In the genomic region with DNA sequence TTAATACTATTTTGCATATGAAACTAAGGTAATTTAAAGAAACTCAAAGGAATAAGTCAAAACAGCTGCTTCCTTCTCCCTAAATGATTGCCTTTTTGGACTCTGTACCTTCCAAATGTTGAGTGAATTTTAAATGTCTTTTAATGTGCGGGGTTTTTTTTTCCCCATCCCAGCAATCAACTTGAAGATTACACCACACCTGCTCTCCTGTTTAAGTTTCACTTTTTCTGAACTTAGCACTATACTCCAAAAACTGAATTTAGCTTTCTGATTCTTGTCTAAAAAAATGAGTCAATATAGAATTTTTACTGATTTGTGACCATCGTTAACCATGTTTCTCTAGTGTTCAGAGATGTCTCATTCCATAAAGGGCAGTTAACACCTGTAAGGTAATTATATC, we compare ENCODE assay signal across 1 cellular context.
TF ChIP-seq lines count a peak whose summit lies in the region.

No MANE protein-coding gene starts in this region.

TF ChIP-seq in GM23338, 12 proteins besides CTCF, POLR2A, EP300 and RAD21 (continued from another document):
- TF ChIP-seq, protein P1, sequence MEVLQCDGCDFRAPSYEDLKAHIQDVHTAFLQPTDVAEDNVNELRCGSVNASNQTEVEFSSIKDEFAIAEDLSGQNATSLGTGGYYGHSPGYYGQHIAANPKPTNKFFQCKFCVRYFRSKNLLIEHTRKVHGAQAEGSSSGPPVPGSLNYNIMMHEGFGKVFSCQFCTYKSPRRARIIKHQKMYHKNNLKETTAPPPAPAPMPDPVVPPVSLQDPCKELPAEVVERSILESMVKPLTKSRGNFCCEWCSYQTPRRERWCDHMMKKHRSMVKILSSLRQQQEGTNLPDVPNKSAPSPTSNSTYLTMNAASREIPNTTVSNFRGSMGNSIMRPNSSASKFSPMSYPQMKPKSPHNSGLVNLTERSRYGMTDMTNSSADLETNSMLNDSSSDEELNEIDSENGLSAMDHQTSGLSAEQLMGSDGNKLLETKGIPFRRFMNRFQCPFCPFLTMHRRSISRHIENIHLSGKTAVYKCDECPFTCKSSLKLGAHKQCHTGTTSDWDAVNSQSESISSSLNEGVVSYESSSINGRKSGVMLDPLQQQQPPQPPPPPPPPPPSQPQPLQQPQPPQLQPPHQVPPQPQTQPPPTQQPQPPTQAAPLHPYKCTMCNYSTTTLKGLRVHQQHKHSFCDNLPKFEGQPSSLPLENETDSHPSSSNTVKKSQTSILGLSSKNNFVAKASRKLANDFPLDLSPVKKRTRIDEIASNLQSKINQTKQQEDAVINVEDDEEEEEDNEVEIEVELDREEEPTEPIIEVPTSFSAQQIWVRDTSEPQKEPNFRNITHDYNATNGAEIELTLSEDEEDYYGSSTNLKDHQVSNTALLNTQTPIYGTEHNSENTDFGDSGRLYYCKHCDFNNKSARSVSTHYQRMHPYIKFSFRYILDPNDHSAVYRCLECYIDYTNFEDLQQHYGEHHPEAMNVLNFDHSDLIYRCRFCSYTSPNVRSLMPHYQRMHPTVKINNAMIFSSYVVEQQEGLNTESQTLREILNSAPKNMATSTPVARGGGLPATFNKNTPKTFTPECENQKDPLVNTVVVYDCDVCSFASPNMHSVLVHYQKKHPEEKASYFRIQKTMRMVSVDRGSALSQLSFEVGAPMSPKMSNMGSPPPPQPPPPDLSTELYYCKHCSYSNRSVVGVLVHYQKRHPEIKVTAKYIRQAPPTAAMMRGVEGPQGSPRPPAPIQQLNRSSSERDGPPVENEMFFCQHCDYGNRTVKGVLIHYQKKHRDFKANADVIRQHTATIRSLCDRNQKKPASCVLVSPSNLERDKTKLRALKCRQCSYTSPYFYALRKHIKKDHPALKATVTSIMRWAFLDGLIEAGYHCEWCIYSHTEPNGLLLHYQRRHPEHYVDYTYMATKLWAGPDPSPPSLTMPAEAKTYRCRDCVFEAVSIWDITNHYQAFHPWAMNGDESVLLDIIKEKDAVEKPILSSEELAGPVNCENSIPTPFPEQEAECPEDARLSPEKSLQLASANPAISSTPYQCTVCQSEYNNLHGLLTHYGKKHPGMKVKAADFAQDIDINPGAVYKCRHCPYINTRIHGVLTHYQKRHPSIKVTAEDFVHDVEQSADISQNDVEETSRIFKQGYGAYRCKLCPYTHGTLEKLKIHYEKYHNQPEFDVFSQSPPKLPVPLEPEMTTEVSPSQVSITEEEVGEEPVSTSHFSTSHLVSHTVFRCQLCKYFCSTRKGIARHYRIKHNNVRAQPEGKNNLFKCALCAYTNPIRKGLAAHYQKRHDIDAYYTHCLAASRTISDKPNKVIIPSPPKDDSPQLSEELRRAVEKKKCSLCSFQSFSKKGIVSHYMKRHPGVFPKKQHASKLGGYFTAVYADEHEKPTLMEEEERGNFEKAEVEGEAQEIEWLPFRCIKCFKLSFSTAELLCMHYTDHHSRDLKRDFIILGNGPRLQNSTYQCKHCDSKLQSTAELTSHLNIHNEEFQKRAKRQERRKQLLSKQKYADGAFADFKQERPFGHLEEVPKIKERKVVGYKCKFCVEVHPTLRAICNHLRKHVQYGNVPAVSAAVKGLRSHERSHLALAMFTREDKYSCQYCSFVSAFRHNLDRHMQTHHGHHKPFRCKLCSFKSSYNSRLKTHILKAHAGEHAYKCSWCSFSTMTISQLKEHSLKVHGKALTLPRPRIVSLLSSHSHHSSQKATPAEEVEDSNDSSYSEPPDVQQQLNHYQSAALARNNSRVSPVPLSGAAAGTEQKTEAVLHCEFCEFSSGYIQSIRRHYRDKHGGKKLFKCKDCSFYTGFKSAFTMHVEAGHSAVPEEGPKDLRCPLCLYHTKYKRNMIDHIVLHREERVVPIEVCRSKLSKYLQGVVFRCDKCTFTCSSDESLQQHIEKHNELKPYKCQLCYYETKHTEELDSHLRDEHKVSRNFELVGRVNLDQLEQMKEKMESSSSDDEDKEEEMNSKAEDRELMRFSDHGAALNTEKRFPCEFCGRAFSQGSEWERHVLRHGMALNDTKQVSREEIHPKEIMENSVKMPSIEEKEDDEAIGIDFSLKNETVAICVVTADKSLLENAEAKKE (CRISPR knock-in tag; IDR thresholded peaks at IDR 0.05): no peak
- TF ChIP-seq, protein P2, sequence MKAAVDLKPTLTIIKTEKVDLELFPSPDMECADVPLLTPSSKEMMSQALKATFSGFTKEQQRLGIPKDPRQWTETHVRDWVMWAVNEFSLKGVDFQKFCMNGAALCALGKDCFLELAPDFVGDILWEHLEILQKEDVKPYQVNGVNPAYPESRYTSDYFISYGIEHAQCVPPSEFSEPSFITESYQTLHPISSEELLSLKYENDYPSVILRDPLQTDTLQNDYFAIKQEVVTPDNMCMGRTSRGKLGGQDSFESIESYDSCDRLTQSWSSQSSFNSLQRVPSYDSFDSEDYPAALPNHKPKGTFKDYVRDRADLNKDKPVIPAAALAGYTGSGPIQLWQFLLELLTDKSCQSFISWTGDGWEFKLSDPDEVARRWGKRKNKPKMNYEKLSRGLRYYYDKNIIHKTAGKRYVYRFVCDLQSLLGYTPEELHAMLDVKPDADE (IDR thresholded peaks at IDR 0.05): no peak
- TF ChIP-seq POLR2AphosphoS5 (IDR thresholded peaks at IDR 0.05; ENCODE audit: low read depth): no peak
- no peak for TF ChIP-seq STAT1 (IDR thresholded peaks at IDR 0.05; ENCODE audit: unreplicated experiment)
